ENCODE assay signal across 10 cellular contexts in genomic region chr7:1611708-1612241, GRCh38. TPM values are rescaled to one million over a fixed set of nuclear protein-coding genes. Genes with fewer than 3 reads are reported as not detected.
DNase-seq lines count a peak whose midpoint lies in the region; ATAC-seq and TF ChIP-seq lines count a peak whose summit lies in the region.
"Had no signal": no experiment of that assay in that cellular context is flagged by ENCODE, and none has a peak within 500 bp of the region (broad histone marks: within the 10 kb centered on the region; RNA-seq: fewer than 3 reads in every experiment).

No MANE protein-coding gene starts in this region.

- H3K4me1 ChIP-seq in upper lobe of right lung: no peaks in the 10 kb centered on the region

- ATAC-seq in upper lobe of right lung (peak; percentile 41), GM18870 (IDR thresholded peaks at IDR 0.05; ENCODE audit: unreplicated experiment) (no peak), HG02642 (IDR thresholded peaks at IDR 0.05; ENCODE audit: poor library complexity, unreplicated experiment) (no peak), GM18502 (IDR thresholded peaks at IDR 0.05; ENCODE audit: poor library complexity, unreplicated experiment) (no peak)
- ATAC-seq: activated T-cell treated with anti-CD3 and anti-CD28 coated beads, Interleukin-2, amount 50 U/mL, for 4 hours had no signal

- DNase-seq in HPDE6-E6E7 (ENCODE audit: extremely low spot score) (peak; percentile 13), amygdala (lab: John Stamatoyannopoulos, UW) (peak in 46 of 56 donors; percentile 2 to 81 (median 45)), hypothalamus (lab: John Stamatoyannopoulos, UW) (peak in 38 of 51 donors; percentile 1 to 73 (median 32)), upper lobe of right lung (no peak)
- DNase-seq: activated T-cell treated with anti-CD3 and anti-CD28 coated beads, Interleukin-2, amount 50 U/mL, for 4 hours; NCI-H1105 had no signal

- TF ChIP-seq CTCF in upper lobe of right lung (IDR thresholded peaks at IDR 0.05): no peak

- H3K4me3 ChIP-seq in upper lobe of right lung: no peak overlapping the region

- H3K27ac ChIP-seq in upper lobe of right lung: no peak overlapping the region

- no peaks in the 10 kb centered on the region for H3K9me3 ChIP-seq in upper lobe of right lung

- intact Hi-C loops in upper lobe of right lung (cut with DNase I): no loop called here

- H3K36me3 ChIP-seq in upper lobe of right lung: no peaks in the 10 kb centered on the region

- H3K27me3 ChIP-seq in upper lobe of right lung: no peaks in the 10 kb centered on the region

RNA-seq across cellular contexts. Expression of gene PSMG3, which starts 41.9 kb away (rescaled TPM):
- total RNA-seq in upper lobe of right lung: 20.3 TPM

RNA-seq across cellular contexts. Expression of gene TMEM184A, which starts 55.8 kb away (rescaled TPM):
- total RNA-seq in upper lobe of right lung: 4.4 TPM
- total RNA-seq: neural crest cell had no signal

RNA-seq across cellular contexts. Expression of gene ELFN1, which starts 58.3 kb away (rescaled TPM):
- total RNA-seq in upper lobe of right lung: 4.3 TPM
